In genomic region chrX:1391707-1392375, GRCh38 we compare ENCODE assay signal across 8 cellular contexts. TPM values are rescaled to one million over a fixed set of nuclear protein-coding genes. Genes with fewer than 3 reads are reported as not detected.
DNase-seq lines count a peak whose midpoint lies in the region; ATAC-seq, FAIRE-seq and TF ChIP-seq lines count a peak whose summit lies in the region.

Gene SLC25A6 (minus strand): TSS chrX:1392113. CDS start chrX:1392009, 104 bp downstream.

- H3K79me2 ChIP-seq in HepG2 (ENCODE audit: insufficient read depth, low read length): peaks cover 49% of the 10 kb centered on the region

- no peak within 1 kb of the TSS for H2AFZ ChIP-seq in HepG2 (ENCODE audit: low read length)

- POLR2A ChIA-PET in HepG2 (lab: Yijun Ruan, JAX): no interaction called here

- peaks cover 24 to 48% of the 10 kb centered on the region in 2 experiments for H3K36me3 ChIP-seq in HepG2 (replicated peaks in 1 of 2; ENCODE audit: control insufficient read depth in 1 of 2, insufficient read depth in 2 of 2, low read length in 2 of 2)

- peak within 1 kb of the TSS; percentile 100 for H3K4me2 ChIP-seq in HepG2 (ENCODE audit: low read depth, low read length)

- CTCF ChIA-PET in HepG2 (lab: Yijun Ruan, JAX; ENCODE audit: low intra/inter-chr PET ratio, low total read pairs): no interaction called here

- H4K20me1 ChIP-seq in HepG2 (ENCODE audit: insufficient read depth, low read length): peaks cover 57% of the 10 kb centered on the region

- peaks cover 50% of the 10 kb centered on the region for H3K4me1 ChIP-seq in HepG2 (ENCODE audit: insufficient read depth, low read length)

- no CpG with 5 or more reads among the region's 90 CpGs for WGBS in HepG2 (ENCODE audit: low lambda C conversion rate)

- no peaks in the 10 kb centered on the region; a peak in 1 of 5 replicates for H3K27me3 ChIP-seq in HepG2 (ENCODE audit: control insufficient read depth in 1 of 2, insufficient read depth in 2 of 2, low read length in 2 of 2)

- in situ Hi-C loops in HepG2 (cut with HindIII; ENCODE audit: extremely low pct_ligation_motif_present, low pct_unique_long_range_greater_than_20kb): no loop called here

- TF ChIP-seq CTCF in WI38 (IDR thresholded peaks at IDR 0.05; ENCODE audit: low read depth, low read length): no peak
- TF ChIP-seq CTCF in HepG2 (CRISPR knock-in tag; IDR thresholded peaks at IDR 0.05): peak; percentile 25; the same call in 1 of the 2 replicates

- TSS peak; percentile 58 for BruUV-seq in HepG2 (replicated peaks; lab: Mats Ljungman, UMichigan)

- peak in 1 of 2 experiments; percentile 91; a peak in 2 of 4 replicates for TF ChIP-seq POLR2A in HepG2 (IDR thresholded peaks at IDR 0.05; ENCODE audit: insufficient read depth in 1 of 2, low read depth in 2 of 2, low read length in 2 of 2)

- H3K4me3 ChIP-seq in WI38 (ENCODE audit: low read depth, low read length) (peak within 1 kb of the TSS; percentile 83), HepG2 (replicated peaks in 1 of 3; ENCODE audit: insufficient read depth in 1 of 3, low read depth in 2 of 3, low read length in 3 of 3) (peak within 1 kb of the TSS; percentile 94 to 100 (median 96))

- TF ChIP-seq EP300 in HepG2 (IDR thresholded peaks at IDR 0.05; ENCODE audit: low read depth in 2 of 2, low read length in 2 of 2) (0 out of 4 replicates have a peak, but pooled peaks of 1 of the 2 experiments have one; percentile 13), HepG2 (CRISPR knock-in tag; IDR thresholded peaks at IDR 0.05; ENCODE audit: borderline replicate concordance) (no peak)

- H3K27ac ChIP-seq in cingulate gyrus (ENCODE audit: low read depth, low read length) (peak within 1 kb of the TSS; percentile 98), HepG2 (ENCODE audit: extremely low read length, insufficient read depth, low read length) (peak within 1 kb of the TSS; percentile 99)

- intact Hi-C loops in HepG2 (cut with micrococcal nuclease; ENCODE audit: unreplicated experiment): loop anchor here (5.0 kb wide), 1 partner anchor 60 kb away; the partner anchor contains the start of gene ASMTL

- H3K9me3 ChIP-seq in HepG2 (ENCODE audit: low read length): no peaks in the 10 kb centered on the region

- peak; percentile 67; the same call in 1 of the 2 replicates for TF ChIP-seq RAD21 in HepG2 (CRISPR knock-in tag; IDR thresholded peaks at IDR 0.05)

- peak; percentile 21 for FAIRE-seq in HepG2 (lab: Jason Lieb, UNC)

- H3K9ac ChIP-seq in HepG2 (ENCODE audit: insufficient read depth, low read depth, low read length): peak within 1 kb of the TSS; percentile 99

- peak; percentile 100 for DNase-seq in activated naive CD4-positive, alpha-beta T cell treated with Interleukin-2 at 50 U/mL for 16 hours
- no peak for DNase-seq in activated naive CD4-positive, alpha-beta T cell (lab: John Stamatoyannopoulos, UW)
- DNase-seq in HepG2 (ENCODE audit: low spot score) (peak; percentile 92), GDM1 (lab: John Stamatoyannopoulos, UW) (no peak)
- peak; percentile 100 for DNase-seq in stimulated activated CD4-positive, alpha-beta T cell treated with anti-CD3 and anti-CD28 coated beads, Interleukin-4, amount 100 ng/mL, for 4 hours

- peak; percentile 95 for ATAC-seq in HG03280 (IDR thresholded peaks at IDR 0.05; ENCODE audit: unreplicated experiment)
- ATAC-seq in HepG2: peak; percentile 94

TF ChIP-seq in HepG2, 621 proteins besides CTCF, POLR2A, EP300 and RAD21 (continues in another document):
- TF ChIP-seq MTF1 (CRISPR knock-in tag; IDR thresholded peaks at IDR 0.05) (no peak; the same call in 1 of the 2 replicates), EZH2 (conservative IDR thresholded peaks at IDR 0.05; ENCODE audit: low read depth, low read length) (no peak), IRF1 (CRISPR knock-in tag; IDR thresholded peaks at IDR 0.05; ENCODE audit: low read depth) (no peak), NCOR1 (IDR thresholded peaks at IDR 0.05; ENCODE audit: borderline replicate concordance, low read length) (no peak), AKAP8 (CRISPR knock-in tag; IDR thresholded peaks at IDR 0.05) (peak; percentile 92; the same call in 1 of the 2 replicates), KDM5B (CRISPR knock-in tag; IDR thresholded peaks at IDR 0.05; ENCODE audit: borderline replicate concordance) (peak; percentile 90; the same call in 1 of the 2 replicates), ZNF230 (CRISPR knock-in tag; IDR thresholded peaks at IDR 0.05) (peak; percentile 51; the same call in 1 of the 2 replicates), ZNF703 (CRISPR knock-in tag; IDR thresholded peaks at IDR 0.05; ENCODE audit: borderline replicate concordance) (no peak; the same call in 1 of the 2 replicates), TCF7L2 (IDR thresholded peaks at IDR 0.05; ENCODE audit: low read depth, low read length) (no peak), KMT2B (CRISPR knock-in tag; IDR thresholded peaks at IDR 0.05) (no peak; the same call in 1 of the 2 replicates), ZNF749 (CRISPR knock-in tag; IDR thresholded peaks at IDR 0.05; ENCODE audit: borderline replicate concordance) (0 out of 2 replicates have a peak, but pooled peaks have one; percentile 38), ISL2 (CRISPR knock-in tag; IDR thresholded peaks at IDR 0.05) (peak; percentile 62; the same call in 1 of the 2 replicates), BHLHE40 (IDR thresholded peaks at IDR 0.05; ENCODE audit: low read length) (peak; percentile 97)
- TF ChIP-seq, protein P1, sequence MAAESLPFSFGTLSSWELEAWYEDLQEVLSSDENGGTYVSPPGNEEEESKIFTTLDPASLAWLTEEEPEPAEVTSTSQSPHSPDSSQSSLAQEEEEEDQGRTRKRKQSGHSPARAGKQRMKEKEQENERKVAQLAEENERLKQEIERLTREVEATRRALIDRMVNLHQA (CRISPR knock-in tag; IDR thresholded peaks at IDR 0.05): no peak
- TF ChIP-seq, protein P2, sequence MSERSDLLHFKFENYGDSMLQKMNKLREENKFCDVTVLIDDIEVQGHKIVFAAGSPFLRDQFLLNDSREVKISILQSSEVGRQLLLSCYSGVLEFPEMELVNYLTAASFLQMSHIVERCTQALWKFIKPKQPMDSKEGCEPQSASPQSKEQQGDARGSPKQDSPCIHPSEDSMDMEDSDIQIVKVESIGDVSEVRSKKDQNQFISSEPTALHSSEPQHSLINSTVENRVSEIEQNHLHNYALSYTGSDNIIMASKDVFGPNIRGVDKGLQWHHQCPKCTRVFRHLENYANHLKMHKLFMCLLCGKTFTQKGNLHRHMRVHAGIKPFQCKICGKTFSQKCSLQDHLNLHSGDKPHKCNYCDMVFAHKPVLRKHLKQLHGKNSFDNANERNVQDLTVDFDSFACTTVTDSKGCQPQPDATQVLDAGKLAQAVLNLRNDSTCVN (CRISPR knock-in tag; IDR thresholded peaks at IDR 0.05; ENCODE audit: borderline replicate concordance): no peak
- TF ChIP-seq, protein P3, sequence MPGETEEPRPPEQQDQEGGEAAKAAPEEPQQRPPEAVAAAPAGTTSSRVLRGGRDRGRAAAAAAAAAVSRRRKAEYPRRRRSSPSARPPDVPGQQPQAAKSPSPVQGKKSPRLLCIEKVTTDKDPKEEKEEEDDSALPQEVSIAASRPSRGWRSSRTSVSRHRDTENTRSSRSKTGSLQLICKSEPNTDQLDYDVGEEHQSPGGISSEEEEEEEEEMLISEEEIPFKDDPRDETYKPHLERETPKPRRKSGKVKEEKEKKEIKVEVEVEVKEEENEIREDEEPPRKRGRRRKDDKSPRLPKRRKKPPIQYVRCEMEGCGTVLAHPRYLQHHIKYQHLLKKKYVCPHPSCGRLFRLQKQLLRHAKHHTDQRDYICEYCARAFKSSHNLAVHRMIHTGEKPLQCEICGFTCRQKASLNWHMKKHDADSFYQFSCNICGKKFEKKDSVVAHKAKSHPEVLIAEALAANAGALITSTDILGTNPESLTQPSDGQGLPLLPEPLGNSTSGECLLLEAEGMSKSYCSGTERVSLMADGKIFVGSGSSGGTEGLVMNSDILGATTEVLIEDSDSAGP (CRISPR knock-in tag; IDR thresholded peaks at IDR 0.05; ENCODE audit: borderline replicate concordance): peak; percentile 62

RNA-seq across cellular contexts. Expression of gene SLC25A6, which starts in this region (rescaled TPM):
- 138 and 149 TPM in 2 replicates for total RNA-seq in HepG2 (2016; rRNA removed; fragmentation: Illumina TruSeq; extraction: Trizol)
- 172 and 192 TPM in 2 replicates for total RNA-seq in HepG2 (2016; cell fraction: cytosol; rRNA removed; fragmentation: Illumina TruSeq; extraction: Trizol; ENCODE audit: low read depth)
- 133 and 147 TPM in 2 replicates for total RNA-seq in HepG2 (2016; cell fraction: insoluble cytoplasmic fraction; rRNA removed; fragmentation: Illumina TruSeq; extraction: Trizol)
- 398 and 417 TPM in 2 replicates for total RNA-seq in HepG2 (2016; cell fraction: membrane; rRNA removed; fragmentation: Illumina TruSeq; extraction: Trizol)
- total RNA-seq in HepG2 (2016; cell fraction: nucleus; rRNA removed; fragmentation: Illumina TruSeq; extraction: Trizol): 70.1 and 77.0 TPM in 2 replicates
- polyA plus RNA-seq in HepG2 (2011; rRNA removed): 581 and 646 TPM in 2 replicates
- polyA plus RNA-seq in HepG2 (2011; cell fraction: cytosol; rRNA removed): 843 and 1,123 TPM in 2 replicates
- 370 and 374 TPM in 2 replicates for polyA plus RNA-seq in HepG2 (2011; cell fraction: nucleus; rRNA removed)
- polyA plus RNA-seq in HepG2 (2012): 420 and 577 TPM in 2 replicates
- polyA plus RNA-seq in HepG2 (2016; cell fraction: cytosol; fragmentation: Illumina TruSeq; extraction: Trizol; ENCODE audit: low read depth): 585 and 646 TPM in 2 replicates
- polyA plus RNA-seq in HepG2 (2016; cell fraction: insoluble cytoplasmic fraction; fragmentation: Illumina TruSeq; extraction: Trizol; ENCODE audit: low read depth): 347 and 418 TPM in 2 replicates
- 997 and 1,138 TPM in 2 replicates for polyA plus RNA-seq in HepG2 (2016; cell fraction: membrane; fragmentation: Illumina TruSeq; extraction: Trizol; ENCODE audit: low read depth)
- 257 and 286 TPM in 2 replicates for polyA plus RNA-seq in HepG2 (2016; cell fraction: nucleus; fragmentation: Illumina TruSeq; extraction: Trizol; ENCODE audit: insufficient read depth, low read depth)
- polyA minus RNA-seq in HepG2 (2011; rRNA and poly(A)+ RNA removed; ENCODE audit: low replicate concordance): 353 and 783 TPM in 2 replicates
- polyA minus RNA-seq in HepG2 (2011; cell fraction: cytosol; rRNA and poly(A)+ RNA removed): 413 and 414 TPM in 2 replicates
- polyA minus RNA-seq in HepG2 (2011; cell fraction: nucleus; rRNA and poly(A)+ RNA removed): 151 and 162 TPM in 2 replicates

Comparison
In these comparisons a context has a peak if more than half of its experiments do, and no peak if none do; other contexts are left out.
1. DNase-seq: peak in activated naive CD4-positive, alpha-beta T cell treated with Interleukin-2 at 50 U/mL for 16 hours (single experiment), HepG2 (single experiment) and stimulated activated CD4-positive, alpha-beta T cell treated with anti-CD3 and anti-CD28 coated beads, Interleukin-4, amount 100 ng/mL, for 4 hours (2 of 2); none in activated naive CD4-positive, alpha-beta T cell (0 of 4) and GDM1 (single experiment).